12 cellular contexts compared by ENCODE assay signal in genomic region chr16:84839054-84839453, GRCh38. TPM values are rescaled to one million over a fixed set of nuclear protein-coding genes. Genes with fewer than 3 reads are reported as not detected.
A peak's percentile ranks its signal among the peaks of the same experiment; 100 is the strongest.
DNase-seq lines count a peak whose midpoint lies in the region; ATAC-seq, FAIRE-seq and TF ChIP-seq lines count a peak whose summit lies in the region.
"Had no signal": no experiment of that assay in that cellular context is flagged by ENCODE, and none has a peak within 500 bp of the region (broad histone marks: within the 10 kb centered on the region; RNA-seq: fewer than 3 reads in every experiment).

No MANE protein-coding gene starts in this region.

- no peaks in the 10 kb centered on the region for H4K20me1 ChIP-seq in H1 (replicated peaks in 1 of 2; ENCODE audit: control insufficient read depth in 1 of 2, insufficient read depth in 2 of 2, low read length in 2 of 2)

- no peak overlapping the region for H3K23ac ChIP-seq in H1 (ENCODE audit: insufficient read length)

- no peak overlapping the region for H2AFZ ChIP-seq in H1 (ENCODE audit: low read length)

- POLR2A ChIA-PET in H1 (lab: Charles Lee; ENCODE audit: partially characterized antibody) = interaction anchor here (1.1 to 2.8 kb wide), 3 partner anchors 8 to 18 kb away, joined by 3 to 10 read pairs (median 6); partner anchors contain the start of gene CRISPLD2

- H3K4me1 ChIP-seq in H1 (replicated peaks in 1 of 4; ENCODE audit: control insufficient read depth in 3 of 4, insufficient read depth in 4 of 4, low read length in 3 of 4) (peaks cover 3 to 33% (median 25%) of the 10 kb centered on the region in 4 experiments), psoas muscle (peaks cover 16% of the 10 kb centered on the region)

- H2AK5ac ChIP-seq in H1 (ENCODE audit: low read depth, low read length) = 0 out of 2 replicates have a peak overlapping the region, but pooled peaks have one; percentile 16

- intact Hi-C loops in psoas muscle (cut with DNase I) = no loop called here

- TF ChIP-seq RAD21 in H1 (IDR thresholded peaks at IDR 0.05 in 1 of 2, conservative IDR thresholded peaks at IDR 0.05 in 1 of 2; ENCODE audit: low read depth in 2 of 2, low read length in 2 of 2) = no peak

- TF ChIP-seq CTCF in H1 (IDR thresholded peaks at IDR 0.05; ENCODE audit: control extremely low read depth in 1 of 3, insufficient read depth in 1 of 3, low read depth in 1 of 3, low read length in 3 of 3) (no peak), psoas muscle (IDR thresholded peaks at IDR 0.05) (no peak)

- no peak overlapping the region for H2BK120ac ChIP-seq in H1 (replicated peaks; ENCODE audit: low read depth, low read length)

- no peak overlapping the region; a peak in 1 of 8 replicates for H3K4me3 ChIP-seq in H1 (ENCODE audit: extremely low read depth in 1 of 4, insufficient read depth in 2 of 4, low read depth in 3 of 4, low read length in 4 of 4)
- no peak overlapping the region for H3K4me3 ChIP-seq in psoas muscle

- TF ChIP-seq EP300 in H1 (IDR thresholded peaks at IDR 0.05; ENCODE audit: borderline replicate concordance in 1 of 2, low read depth in 2 of 2, low read length in 2 of 2) = no peak

- no peak overlapping the region for H3K4ac ChIP-seq in H1 (replicated peaks; ENCODE audit: insufficient read length, low read depth, low read length)

- no peaks in the 10 kb centered on the region for H3K9me3 ChIP-seq in H1 (ENCODE audit: insufficient read depth in 2 of 2, low read depth in 1 of 2, low read length in 1 of 2)
- no peaks in the 10 kb centered on the region for H3K9me3 ChIP-seq in psoas muscle

- H4K8ac ChIP-seq in H1 (ENCODE audit: extremely low read depth, insufficient read depth, low read length) = no peak overlapping the region; the same call in 1 of the 2 replicates

- no peaks in the 10 kb centered on the region for H3K79me1 ChIP-seq in H1 (ENCODE audit: low read depth, low read length)

- no peak overlapping the region for H3K9ac ChIP-seq in H1 (replicated peaks in 1 of 4; ENCODE audit: extremely low read depth in 1 of 4, low read depth in 3 of 4, low read length in 3 of 4)

- no peak for FAIRE-seq in H1 (lab: Jason Lieb, UNC)
- FAIRE-seq: endometrium had no signal

- H2BK12ac ChIP-seq in H1 (ENCODE audit: low read depth, low read length) = peak overlapping the region; percentile 82; the same call in 1 of the 2 replicates

- no peaks in the 10 kb centered on the region for H3K36me3 ChIP-seq in H1 (ENCODE audit: control insufficient read depth in 2 of 4, insufficient read depth in 4 of 4, low read length in 3 of 4)
- H3K36me3 ChIP-seq in psoas muscle (ENCODE audit: insufficient read depth in 1 of 2, low read depth in 1 of 2) = no peaks in the 10 kb centered on the region

- 0 out of 2 replicates have a peak overlapping the region, but pooled peaks have one; percentile 65 for H2BK20ac ChIP-seq in H1 (ENCODE audit: low read length)

- peak; percentile 56 for DNase-seq in AG20443 (ENCODE audit: low spot score)
- peak; percentile 24 for DNase-seq in NCI-H2171 (lab: John Stamatoyannopoulos, UW)
- DNase-seq in H1 (ENCODE audit: low read depth in 1 of 2, low spot score in 2 of 2) = no peak
- DNase-seq in psoas muscle = peak in 1 of 2 donors; percentile 41
- DNase-seq in NCI-H748 (lab: John Stamatoyannopoulos, UW; ENCODE audit: unreplicated experiment) = no peak
- no peak for DNase-seq in OCI-M1 (lab: John Stamatoyannopoulos, UW)
- DNase-seq: C1 segment of cervical spinal cord had no signal

- no peak overlapping the region for H2BK5ac ChIP-seq in H1 (ENCODE audit: low read depth, low read length)

- H4K91ac ChIP-seq in H1 (replicated peaks; ENCODE audit: insufficient read length, low read length) = no peak overlapping the region

- H2BK15ac ChIP-seq in H1 (ENCODE audit: low read length) = 0 out of 2 replicates have a peak overlapping the region, but pooled peaks have one; percentile 63

- TF ChIP-seq POLR2A in H1 (IDR thresholded peaks at IDR 0.05; ENCODE audit: control extremely low read depth in 1 of 2, low read depth in 2 of 2, low read length in 2 of 2) = no peak

- H3K27ac ChIP-seq in H1 (ENCODE audit: low read depth, low read length) (no peak overlapping the region), psoas muscle (no peak overlapping the region)

- peaks cover 2% of the 10 kb centered on the region; the same call in 1 of the 2 replicates for H3K23me2 ChIP-seq in H1 (ENCODE audit: low read depth, low read length)

- WGBS in H1 (ENCODE audit: extremely low coverage in 1 of 2, insufficient coverage in 1 of 2, insufficient read length in 1 of 2, insufficient replicate concordance in 2 of 2, low coverage in 1 of 2, low lambda C conversion rate in 2 of 2, missing lambda C conversion rate in 1 of 2), 2 experiments = 86% methylated on average over 7 of the region's 7 CpGs; no CpG with 5 or more reads in 1 of the 2 experiments
- WGBS in psoas muscle, 3 donors = 53 to 65% (median 56%) methylated on average over 7 of the region's 7 CpGs

- CTCF ChIA-PET in H1 (lab: Charles Lee; ENCODE audit: partially characterized antibody) = interaction anchor here (0.8 to 2.2 kb wide), 7 partner anchors 19 to 95 kb away, joined by 3 to 7 read pairs (median 4); partner anchors contain the start of gene CRISPLD2

- H4K5ac ChIP-seq in H1 (ENCODE audit: insufficient read length, low read depth, low read length) = no peak overlapping the region

- no peak overlapping the region for H3K18ac ChIP-seq in H1 (ENCODE audit: extremely low read depth, low read length)

- H3K27me3 ChIP-seq in H1 (replicated peaks in 1 of 4; ENCODE audit: control insufficient read depth in 3 of 4, extremely low read depth in 1 of 4, insufficient read depth in 3 of 4, low read length in 3 of 4) = peaks cover 0 to 16% (median 10%) of the 10 kb centered on the region in 4 experiments; a peak in 5 of 7 replicates
- peaks cover 0 to 14% (median 0%) of the 10 kb centered on the region in 3 donors for H3K27me3 ChIP-seq in psoas muscle (ENCODE audit: insufficient read depth in 3 of 3, low read length in 2 of 3)

- no peaks in the 10 kb centered on the region for H3K79me2 ChIP-seq in H1 (ENCODE audit: control insufficient read depth in 1 of 2, insufficient read depth in 2 of 2, low read length in 2 of 2)

- no peak overlapping the region for H3K56ac ChIP-seq in H1 (replicated peaks; ENCODE audit: insufficient read length, low read depth, low read length)

- ATAC-seq in psoas muscle (peak in 3 of 4 donors; percentile 24 to 36 (median 27)), GM21515 (IDR thresholded peaks at IDR 0.05; ENCODE audit: unreplicated experiment) (no peak), HG02571 (IDR thresholded peaks at IDR 0.05; ENCODE audit: unreplicated experiment) (no peak)
- ATAC-seq: right cardiac atrium had no signal

- no peak overlapping the region for H3K14ac ChIP-seq in H1 (ENCODE audit: insufficient read length)

- no peak overlapping the region for H3K4me2 ChIP-seq in H1 (ENCODE audit: insufficient read depth in 1 of 2, low read depth in 2 of 2, low read length in 2 of 2)

TF ChIP-seq in H1, 55 proteins besides CTCF, POLR2A, EP300 and RAD21 (continues in another document):
- TF ChIP-seq HDAC2 (IDR thresholded peaks at IDR 0.05; ENCODE audit: borderline replicate concordance in 1 of 2, low read depth in 2 of 2, low read length in 2 of 2) (no peak), NANOG (IDR thresholded peaks at IDR 0.05; ENCODE audit: insufficient read depth, low read depth, low read length, poor library complexity, severe bottlenecking) (no peak), EGR1 (IDR thresholded peaks at IDR 0.05; ENCODE audit: borderline replicate concordance, low read depth, low read length) (no peak), JUN (IDR thresholded peaks at IDR 0.05; ENCODE audit: low read depth, low read length) (no peak), ATF2 (IDR thresholded peaks at IDR 0.05; ENCODE audit: low read length) (no peak), CHD2 (IDR thresholded peaks at IDR 0.05; ENCODE audit: low read length) (no peak), ASH2L (IDR thresholded peaks at IDR 0.05; ENCODE audit: low read length) (no peak), SP4 (IDR thresholded peaks at IDR 0.05; ENCODE audit: low read length) (no peak), CEBPB (IDR thresholded peaks at IDR 0.05; ENCODE audit: low read depth, low read length) (no peak), BACH1 (IDR thresholded peaks at IDR 0.05; ENCODE audit: low read length) (no peak), ZNF274 (IDR thresholded peaks at IDR 0.05; ENCODE audit: borderline replicate concordance, extremely low read depth, low read length) (no peak), RBBP5 (IDR thresholded peaks at IDR 0.05; ENCODE audit: borderline replicate concordance, low read depth, low read length) (no peak)

RNA-seq across cellular contexts. Expression of gene CRISPLD2, which starts 19.3 kb away (rescaled TPM):
- total RNA-seq in H1 (2021; fragmentation: NEBNext Ultra II Directional; extraction: Animal tissue kit (Norgen Biotek cat#: 25700)) = 5.1 and 6.4 TPM in 2 replicates
- polyA plus RNA-seq in H1 (2011; rRNA removed) (2.7 and 3.6 TPM in 2 replicates), psoas muscle (10 to 100 TPM in 1 of 3 donors, 1 to 10 TPM in 2; 7.1 to 11.5 (median 7.5) TPM)
- polyA plus RNA-seq in H1 (2011; cell fraction: cytosol; rRNA removed) = 3.5 TPM
- 5.6 TPM for polyA plus RNA-seq in H1 (2011; cell fraction: nucleus; rRNA removed)
- 3.2 to 4.7 TPM (median 4.0 TPM) in 4 replicates for polyA plus RNA-seq in H1 (2012, experiment 1 of 2)
- 2.0 TPM for polyA plus RNA-seq in H1 (2012, experiment 2 of 2)
- 6.6 TPM for polyA plus RNA-seq in H1 (2013, experiment 1 of 2)
- polyA plus RNA-seq in H1 (2013, experiment 2 of 2) = 6.2 TPM
- 4.0 and 7.3 TPM in 2 replicates for polyA minus RNA-seq in H1 (2011; rRNA and poly(A)+ RNA removed)
- 4.4 TPM for polyA minus RNA-seq in H1 (2011; cell fraction: cytosol; rRNA and poly(A)+ RNA removed)
- 4.8 TPM for polyA minus RNA-seq in H1 (2011; cell fraction: nucleus; rRNA and poly(A)+ RNA removed)
- 10 to 100 TPM; 10.2 to 28.6 (median 20.4) TPM for total RNA-seq in psoas muscle
- polyA plus RNA-seq: IgD-negative memory B cell had no signal

Comparison
In these comparisons a context has a peak if more than half of its experiments do, and no peak if none do; other contexts are left out.
1. DNase-seq: peak in AG20443 (single experiment) and NCI-H2171 (single experiment); none in H1 (0 of 2), NCI-H748 (single experiment) and OCI-M1 (single experiment).
2. ATAC-seq: peak in psoas muscle (3 of 4); none in GM21515 (single experiment) and HG02571 (single experiment).